In the genomic region with DNA sequence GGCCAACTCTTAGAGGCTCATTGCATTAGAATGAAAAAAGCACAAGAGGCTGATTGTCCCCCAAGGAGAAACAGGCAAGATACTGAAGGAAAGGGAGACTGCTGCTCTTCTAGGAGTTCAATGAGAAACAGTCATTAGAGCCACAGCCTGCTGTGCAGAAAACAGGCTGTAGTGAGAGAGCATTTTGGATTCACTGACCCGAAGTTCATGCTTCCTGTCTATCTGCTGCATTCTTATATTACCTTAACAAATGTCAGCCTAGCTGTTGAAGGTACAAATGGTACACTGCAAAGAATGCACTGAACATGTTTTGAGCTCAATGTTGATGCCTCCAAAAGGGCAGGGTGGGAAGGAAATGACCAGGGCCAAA, we compare ENCODE assay signal across 13 cellular contexts.
DNase-seq lines count a peak whose midpoint lies in the region; ATAC-seq and TF ChIP-seq lines count a peak whose summit lies in the region.
"Had no signal": no experiment of that assay in that cellular context is flagged by ENCODE, and none has a peak within 500 bp of the region (broad histone marks: within the 10 kb centered on the region; RNA-seq: fewer than 3 reads in every experiment).

No MANE protein-coding gene starts in this region.

- POLR2A ChIA-PET in OCI-LY7 (lab: Charles Lee) (interaction anchor here (0.6 to 1.4 kb wide), 2 partner anchors 298 to 345 kb away, joined by 3 to 5 read pairs; no protein-coding TSS in a partner anchor), WTC11 (lab: Charles Lee) (no interaction called here)
- POLR2A ChIA-PET in CD4-positive, alpha-beta T cell (lab: Charles Lee), result interaction anchor here (0.7 kb wide), 1 partner anchor 18 kb away, joined by 3 read pairs; no protein-coding TSS in a partner anchor

- H4K20me1 ChIP-seq in OCI-LY7 (ENCODE audit: insufficient read depth, low read length), result no peaks in the 10 kb centered on the region

- H3K27me3 Mint-ChIP-seq in WTC11 (ENCODE audit: low read depth), result no peaks in the 10 kb centered on the region; the same call in 1 of the 2 replicates
- H3K27me3 Mint-ChIP-seq in CD4-positive, alpha-beta T cell, result peaks cover 5% of the 10 kb centered on the region

- DNase-seq in OCI-LY7 (ENCODE audit: low spot score) (peak; percentile 48), WTC11 (ENCODE audit: low spot score) (no peak), H4 (ENCODE audit: low spot score) (no peak), head of caudate nucleus (no peak)
- DNase-seq in CD4-positive, alpha-beta T cell, result no peak
- DNase-seq: activated CD8-positive, alpha-beta memory T cell treated with anti-CD3 and anti-CD28 coated beads, Interleukin-2, amount 10 ng/mL, durations not matched to agents 7 days and 5 days; aorta; heart right ventricle had no signal

- H3K4me1 ChIP-seq in OCI-LY7 (ENCODE audit: insufficient read depth, low read length, poor library complexity, severe bottlenecking), result peaks cover 66% of the 10 kb centered on the region
- H3K4me1 ChIP-seq: right atrium auricular region had no signal

- H3K27me3 ChIP-seq in CD4-positive, alpha-beta T cell (ENCODE audit: control insufficient read depth, insufficient read depth, low read length), result no peaks in the 10 kb centered on the region
- H3K27me3 ChIP-seq: right atrium auricular region had no signal

- no peaks in the 10 kb centered on the region for H3K79me2 ChIP-seq in OCI-LY7 (ENCODE audit: insufficient read depth, low read depth, low read length)

- CTCF ChIA-PET in OCI-LY7 (lab: Charles Lee; ENCODE audit: unreplicated experiment), result no interaction called here
- CTCF ChIA-PET in WTC11 (lab: Charles Lee), result interaction anchor here (1.3 kb wide), 1 partner anchor 109 kb away, joined by 3 read pairs; no protein-coding TSS in a partner anchor
- CTCF ChIA-PET in CD4-positive, alpha-beta T cell (lab: Charles Lee), result no interaction called here

- H3K4me2 ChIP-seq in OCI-LY7 (ENCODE audit: low read length), result peak overlapping the region; percentile 79

- H3K36me3 ChIP-seq in OCI-LY7 (ENCODE audit: insufficient read depth, low read length), result no peaks in the 10 kb centered on the region
- H3K36me3 ChIP-seq: heart right ventricle, right atrium auricular region had no signal

- ATAC-seq in GM18508 (IDR thresholded peaks at IDR 0.05; ENCODE audit: insufficient read depth, unreplicated experiment), result peak; percentile 7
- peak; percentile 28 for ATAC-seq in GM21423 (IDR thresholded peaks at IDR 0.05; ENCODE audit: unreplicated experiment)
- ATAC-seq in HG03039 (IDR thresholded peaks at IDR 0.05; ENCODE audit: unreplicated experiment), result peak; percentile 7
- no peak for ATAC-seq in WTC11
- ATAC-seq in CD4-positive, alpha-beta T cell (ENCODE audit: poor library complexity), result no peak
- ATAC-seq: activated CD8-positive, alpha-beta memory T cell treated with anti-CD3 and anti-CD28 coated beads, Interleukin-2, amount 10 ng/mL, durations not matched to agents 7 days and 5 days; heart right ventricle had no signal

- intact Hi-C loops in OCI-LY7 (cut with micrococcal nuclease; ENCODE audit: unreplicated experiment) (loop anchor here (1.0 to 5.0 kb wide), 2 partner anchors 108 to 425 kb away; no protein-coding TSS in a partner anchor), head of caudate nucleus (cut with DNase I) (no loop called here)
- intact Hi-C loops in CD4-positive, alpha-beta T cell (cut with DNase I, micrococcal nuclease), result no loop called here

- H3K9me3 Mint-ChIP-seq in WTC11, result no peaks in the 10 kb centered on the region
- no peaks in the 10 kb centered on the region for H3K9me3 Mint-ChIP-seq in CD4-positive, alpha-beta T cell
- H3K9me3 Mint-ChIP-seq: T-helper 1 cell treated with Interleukin-12 subunit alpha and Interleukin-12 subunit beta and Interleukin-4 antibody, amounts not matched to agents 30 μg/mL and 1 μg/mL, for 36 hours had no signal

- no peaks in the 10 kb centered on the region for H3K36me3 Mint-ChIP-seq in WTC11
- no peaks in the 10 kb centered on the region for H3K36me3 Mint-ChIP-seq in CD4-positive, alpha-beta T cell (ENCODE audit: low read depth)
- H3K36me3 Mint-ChIP-seq: activated CD8-positive, alpha-beta memory T cell treated with anti-CD3 and anti-CD28 coated beads, Interleukin-2, amount 10 ng/mL, durations not matched to agents 7 days and 5 days had no signal

- H2AFZ ChIP-seq in OCI-LY7 (ENCODE audit: low read length), result peak overlapping the region; percentile 74; the same call in 1 of the 2 replicates

- H3K27ac ChIP-seq in OCI-LY7 (ENCODE audit: low read depth, low read length, poor library complexity, severe bottlenecking), result peak overlapping the region; percentile 93
- H3K27ac ChIP-seq in CD4-positive, alpha-beta T cell (ENCODE audit: low read depth, low read length), result no peak overlapping the region
- H3K27ac ChIP-seq: heart right ventricle, right atrium auricular region had no signal

- TF ChIP-seq CTCF in OCI-LY7 (conservative IDR thresholded peaks at IDR 0.05; ENCODE audit: low read length) (no peak), WTC11 (IDR thresholded peaks at IDR 0.05) (no peak)
- TF ChIP-seq CTCF in CD4-positive, alpha-beta T cell (IDR thresholded peaks at IDR 0.05), result no peak

- no peak overlapping the region for H3K27ac Mint-ChIP-seq in WTC11
- H3K27ac Mint-ChIP-seq in CD4-positive, alpha-beta T cell, result no peak overlapping the region
- H3K27ac Mint-ChIP-seq: activated CD8-positive, alpha-beta memory T cell treated with anti-CD3 and anti-CD28 coated beads, Interleukin-2, amount 10 ng/mL, durations not matched to agents 7 days and 5 days; T-helper 1 cell treated with Interleukin-12 subunit alpha and Interleukin-12 subunit beta and Interleukin-4 antibody, amounts not matched to agents 30 μg/mL and 1 μg/mL, for 36 hours had no signal

- no peaks in the 10 kb centered on the region for H3K9me3 ChIP-seq in OCI-LY7 (ENCODE audit: low read length)
- no peaks in the 10 kb centered on the region for H3K9me3 ChIP-seq in CD4-positive, alpha-beta T cell (ENCODE audit: control insufficient read depth, low read length)
- H3K9me3 ChIP-seq: heart right ventricle, right atrium auricular region had no signal

- H3K4me3 Mint-ChIP-seq in WTC11, result no peak overlapping the region
- no peak overlapping the region for H3K4me3 Mint-ChIP-seq in CD4-positive, alpha-beta T cell
- H3K4me3 Mint-ChIP-seq: activated CD8-positive, alpha-beta memory T cell treated with anti-CD3 and anti-CD28 coated beads, Interleukin-2, amount 10 ng/mL, durations not matched to agents 7 days and 5 days; T-helper 1 cell treated with Interleukin-12 subunit alpha and Interleukin-12 subunit beta and Interleukin-4 antibody, amounts not matched to agents 30 μg/mL and 1 μg/mL, for 36 hours had no signal

- no TSS peak for BruUV-seq in OCI-LY7 (replicated peaks; lab: Mats Ljungman, UMichigan)

- peaks cover 25% of the 10 kb centered on the region for H3K4me1 Mint-ChIP-seq in WTC11
- no peaks in the 10 kb centered on the region for H3K4me1 Mint-ChIP-seq in CD4-positive, alpha-beta T cell (ENCODE audit: low read depth)

- H3K4me3 ChIP-seq in OCI-LY7 (ENCODE audit: low read depth, low read length, poor library complexity, severe bottlenecking), result peak overlapping the region; percentile 44
- H3K4me3 ChIP-seq: heart right ventricle, right atrium auricular region had no signal

- no peaks in the 10 kb centered on the region for H3K9me2 ChIP-seq in OCI-LY7 (ENCODE audit: insufficient read depth, low read length)

TF ChIP-seq in WTC11, 78 proteins besides CTCF, POLR2A, EP300 and RAD21 (continues in another document):
- TF ChIP-seq ZNF423 (CRISPR knock-in tag; IDR thresholded peaks at IDR 0.05), result no peak
- TF ChIP-seq CREB1 (CRISPR knock-in tag; IDR thresholded peaks at IDR 0.05), result no peak
- TF ChIP-seq, protein P1, sequence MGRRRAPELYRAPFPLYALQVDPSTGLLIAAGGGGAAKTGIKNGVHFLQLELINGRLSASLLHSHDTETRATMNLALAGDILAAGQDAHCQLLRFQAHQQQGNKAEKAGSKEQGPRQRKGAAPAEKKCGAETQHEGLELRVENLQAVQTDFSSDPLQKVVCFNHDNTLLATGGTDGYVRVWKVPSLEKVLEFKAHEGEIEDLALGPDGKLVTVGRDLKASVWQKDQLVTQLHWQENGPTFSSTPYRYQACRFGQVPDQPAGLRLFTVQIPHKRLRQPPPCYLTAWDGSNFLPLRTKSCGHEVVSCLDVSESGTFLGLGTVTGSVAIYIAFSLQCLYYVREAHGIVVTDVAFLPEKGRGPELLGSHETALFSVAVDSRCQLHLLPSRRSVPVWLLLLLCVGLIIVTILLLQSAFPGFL (CRISPR knock-in tag; IDR thresholded peaks at IDR 0.05; ENCODE audit: borderline replicate concordance), result no peak
- no peak for TF ChIP-seq NR1H2 (CRISPR knock-in tag; IDR thresholded peaks at IDR 0.05)
- no peak for TF ChIP-seq ZNF671 (CRISPR knock-in tag; IDR thresholded peaks at IDR 0.05)
- no peak for TF ChIP-seq CBFB (CRISPR knock-in tag; IDR thresholded peaks at IDR 0.05; ENCODE audit: low read depth)
- TF ChIP-seq, protein P2, sequence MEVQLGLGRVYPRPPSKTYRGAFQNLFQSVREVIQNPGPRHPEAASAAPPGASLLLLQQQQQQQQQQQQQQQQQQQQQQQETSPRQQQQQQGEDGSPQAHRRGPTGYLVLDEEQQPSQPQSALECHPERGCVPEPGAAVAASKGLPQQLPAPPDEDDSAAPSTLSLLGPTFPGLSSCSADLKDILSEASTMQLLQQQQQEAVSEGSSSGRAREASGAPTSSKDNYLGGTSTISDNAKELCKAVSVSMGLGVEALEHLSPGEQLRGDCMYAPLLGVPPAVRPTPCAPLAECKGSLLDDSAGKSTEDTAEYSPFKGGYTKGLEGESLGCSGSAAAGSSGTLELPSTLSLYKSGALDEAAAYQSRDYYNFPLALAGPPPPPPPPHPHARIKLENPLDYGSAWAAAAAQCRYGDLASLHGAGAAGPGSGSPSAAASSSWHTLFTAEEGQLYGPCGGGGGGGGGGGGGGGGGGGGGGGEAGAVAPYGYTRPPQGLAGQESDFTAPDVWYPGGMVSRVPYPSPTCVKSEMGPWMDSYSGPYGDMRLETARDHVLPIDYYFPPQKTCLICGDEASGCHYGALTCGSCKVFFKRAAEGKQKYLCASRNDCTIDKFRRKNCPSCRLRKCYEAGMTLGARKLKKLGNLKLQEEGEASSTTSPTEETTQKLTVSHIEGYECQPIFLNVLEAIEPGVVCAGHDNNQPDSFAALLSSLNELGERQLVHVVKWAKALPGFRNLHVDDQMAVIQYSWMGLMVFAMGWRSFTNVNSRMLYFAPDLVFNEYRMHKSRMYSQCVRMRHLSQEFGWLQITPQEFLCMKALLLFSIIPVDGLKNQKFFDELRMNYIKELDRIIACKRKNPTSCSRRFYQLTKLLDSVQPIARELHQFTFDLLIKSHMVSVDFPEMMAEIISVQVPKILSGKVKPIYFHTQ (CRISPR knock-in tag; IDR thresholded peaks at IDR 0.05), result no peak
- no peak for TF ChIP-seq SMAD3 (CRISPR knock-in tag; IDR thresholded peaks at IDR 0.05; ENCODE audit: borderline replicate concordance)
- TF ChIP-seq CREM (CRISPR knock-in tag; IDR thresholded peaks at IDR 0.05), result no peak
- TF ChIP-seq ZNF416 (CRISPR knock-in tag; IDR thresholded peaks at IDR 0.05), result no peak
- TF ChIP-seq EMX1 (CRISPR knock-in tag; IDR thresholded peaks at IDR 0.05), result no peak

Comparison
In these comparisons a context has a peak if more than half of its experiments do, and no peak if none do; other contexts are left out.
1. ATAC-seq: peak in GM18508 (single experiment), GM21423 (single experiment) and HG03039 (single experiment); none in WTC11 (single experiment) and CD4-positive, alpha-beta T cell (single experiment).